10 cellular contexts compared by ENCODE assay signal in the genomic region with DNA sequence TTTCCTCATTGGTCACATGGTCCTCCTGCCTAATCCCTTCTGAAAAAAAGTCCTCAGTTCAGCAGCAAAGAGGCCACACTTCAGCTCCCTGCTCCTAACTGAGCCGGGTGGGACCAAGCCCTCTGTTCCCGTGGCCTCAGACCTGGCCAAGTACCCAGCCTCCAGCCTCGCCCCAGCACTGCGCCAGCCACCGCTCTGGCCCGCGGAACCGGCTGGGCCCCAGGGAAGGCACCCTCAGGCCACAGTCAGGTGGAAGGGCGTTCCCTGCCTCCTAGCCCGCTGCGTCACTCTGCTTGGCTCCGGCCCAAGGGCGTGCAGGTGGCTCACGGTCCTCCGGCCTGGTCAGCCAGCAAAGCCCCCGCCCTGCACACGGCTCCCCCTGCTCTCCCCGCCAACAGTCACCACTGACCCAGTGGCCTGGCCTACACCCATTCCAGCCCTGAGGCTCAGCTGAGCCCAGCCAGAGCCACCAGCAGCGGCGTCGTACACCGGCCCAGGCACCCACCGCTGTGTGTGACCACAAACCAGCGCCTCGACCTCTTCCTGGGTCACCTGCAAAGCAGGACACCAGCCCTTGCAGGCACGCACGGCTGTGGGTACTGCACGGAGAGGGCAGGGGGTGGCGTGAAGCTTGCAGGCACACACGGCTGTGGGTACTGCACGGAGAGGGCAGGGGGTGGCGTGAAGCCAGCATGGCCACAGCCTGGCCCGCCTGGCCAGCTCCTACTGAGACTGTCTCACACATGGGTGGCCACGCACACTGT. TPM values are rescaled to one million over a fixed set of nuclear protein-coding genes. Genes with fewer than 3 reads are reported as not detected.
A peak's percentile ranks its signal among the peaks of the same experiment; 100 is the strongest.
DNase-seq lines count a peak whose midpoint lies in the region; ATAC-seq and TF ChIP-seq lines count a peak whose summit lies in the region.
"Had no signal": no experiment of that assay in that cellular context is flagged by ENCODE, and none has a peak within 500 bp of the region (broad histone marks: within the 10 kb centered on the region; RNA-seq: fewer than 3 reads in every experiment).

No MANE protein-coding gene starts in this region.

- intact Hi-C loops in Right ventricle myocardium inferior (cut with DNase I) = no loop called here
- intact Hi-C loops in aorta (cut with DNase I) = no loop called here

- ATAC-seq in Right ventricle myocardium inferior = peak; percentile 26
- ATAC-seq in aorta (ENCODE audit: low FRiP score) = peak; percentile 51
- ATAC-seq in GM19035 (IDR thresholded peaks at IDR 0.05; ENCODE audit: unreplicated experiment) = no peak

- in situ Hi-C loops in GM13976 (cut with MboI; ENCODE audit: low sequenced_read_pairs, unreplicated experiment) = no loop called here

- H3K36me3 ChIP-seq in right atrium auricular region = peaks cover 89% of the 10 kb centered on the region
- peaks cover 0 to 17% of the 10 kb centered on the region in 2 donors for H3K36me3 ChIP-seq in aorta (ENCODE audit: control insufficient read depth in 1 of 2, insufficient read depth in 2 of 2, low read length in 1 of 2)

- H3K27me3 ChIP-seq in right atrium auricular region = no peaks in the 10 kb centered on the region
- H3K27me3 ChIP-seq in aorta (ENCODE audit: control insufficient read depth in 1 of 2, insufficient read depth in 2 of 2, low read length in 1 of 2) = no peaks in the 10 kb centered on the region

- TF ChIP-seq CTCF in right atrium auricular region (IDR thresholded peaks at IDR 0.05) (no peak), GM13976 (IDR thresholded peaks at IDR 0.05; ENCODE audit: borderline replicate concordance, control extremely low read depth, extremely low read depth, insufficient read depth, missing control alignments) (no peak)

- H3K27ac ChIP-seq in right atrium auricular region (peak overlapping the region in 1 of 2 donors; percentile 2), aorta (ENCODE audit: low read depth in 1 of 2, low read length in 2 of 2) (no peak overlapping the region)

- H3K4me3 ChIP-seq in right atrium auricular region (no peak overlapping the region), aorta (ENCODE audit: low read length in 2 of 2) (no peak overlapping the region)

- peak; percentile 77 for DNase-seq in Right ventricle myocardium inferior (ENCODE audit: missing footprints)
- no peak for DNase-seq in right atrium auricular region (ENCODE audit: low spot score)
- peak; percentile 51 to 57 for DNase-seq in dermis microvascular lymphatic vessel endothelial cell (ENCODE audit: low read depth in 2 of 2)
- DNase-seq in lung microvascular endothelial cell (ENCODE audit: low read depth in 2 of 2) = peak; percentile 59 to 81
- DNase-seq in aorta = peak in 1 of 2 donors; percentile 59
- DNase-seq in GM13976 (ENCODE audit: low spot score) = no peak
- no peak for DNase-seq in NOMO-1 treated with DMSO at 0.1 percent for 48 hours (lab: John Stamatoyannopoulos, UW; ENCODE audit: unreplicated experiment)
- DNase-seq: hypothalamus, NCI-H2107 had no signal

- H3K4me1 ChIP-seq in right atrium auricular region (peaks cover 0 to 20% of the 10 kb centered on the region in 2 donors), aorta (ENCODE audit: control insufficient read depth in 1 of 2, insufficient read depth in 2 of 2, low read length in 2 of 2) (no peaks in the 10 kb centered on the region)

- WGBS in aorta, 2 donors = 82 to 84% methylated on average over 34 of the region's 34 CpGs

- no peaks in the 10 kb centered on the region for H3K9me3 ChIP-seq in right atrium auricular region
- H3K9me3 ChIP-seq in aorta (ENCODE audit: control insufficient read depth, low read length) = no peaks in the 10 kb centered on the region

RNA-seq across cellular contexts. Expression of gene NADK, which starts 19.4 kb away (rescaled TPM):
- total RNA-seq in Right ventricle myocardium inferior = 26.9 TPM
- total RNA-seq in right atrium auricular region = 10 to 100 TPM; 26.5 to 51.5 TPM
- 33.1 and 37.8 TPM in 2 replicates for total RNA-seq in dermis microvascular lymphatic vessel endothelial cell
- total RNA-seq in lung microvascular endothelial cell = 25.3 and 34.7 TPM in 2 replicates
- 10 to 100 TPM; 76.0 to 79.2 TPM for total RNA-seq in aorta
- polyA plus RNA-seq in aorta = 10 to 100 TPM; 66.0 to 87.7 TPM

RNA-seq across cellular contexts. Expression of gene CDK11A, which starts 34.7 kb away (rescaled TPM):
- total RNA-seq in Right ventricle myocardium inferior (20.8 TPM), right atrium auricular region (1 to 10 TPM; 4.3 to 8.2 TPM), dermis microvascular lymphatic vessel endothelial cell (2.8 and 11.4 TPM in 2 replicates), lung microvascular endothelial cell (4.4 and 10.5 TPM in 2 replicates), aorta (10 to 100 TPM; 52.7 to 53.1 TPM)
- 10 to 100 TPM; 26.3 to 56.3 TPM for polyA plus RNA-seq in aorta

Comparison
In these comparisons a context has a peak if more than half of its experiments do, and no peak if none do; other contexts are left out.
1. DNase-seq: peak in Right ventricle myocardium inferior (single experiment), dermis microvascular lymphatic vessel endothelial cell (2 of 2) and lung microvascular endothelial cell (2 of 2); none in right atrium auricular region (single experiment), GM13976 (single experiment) and NOMO-1 treated with DMSO at 0.1 percent for 48 hours (single experiment).